In the genomic region with DNA sequence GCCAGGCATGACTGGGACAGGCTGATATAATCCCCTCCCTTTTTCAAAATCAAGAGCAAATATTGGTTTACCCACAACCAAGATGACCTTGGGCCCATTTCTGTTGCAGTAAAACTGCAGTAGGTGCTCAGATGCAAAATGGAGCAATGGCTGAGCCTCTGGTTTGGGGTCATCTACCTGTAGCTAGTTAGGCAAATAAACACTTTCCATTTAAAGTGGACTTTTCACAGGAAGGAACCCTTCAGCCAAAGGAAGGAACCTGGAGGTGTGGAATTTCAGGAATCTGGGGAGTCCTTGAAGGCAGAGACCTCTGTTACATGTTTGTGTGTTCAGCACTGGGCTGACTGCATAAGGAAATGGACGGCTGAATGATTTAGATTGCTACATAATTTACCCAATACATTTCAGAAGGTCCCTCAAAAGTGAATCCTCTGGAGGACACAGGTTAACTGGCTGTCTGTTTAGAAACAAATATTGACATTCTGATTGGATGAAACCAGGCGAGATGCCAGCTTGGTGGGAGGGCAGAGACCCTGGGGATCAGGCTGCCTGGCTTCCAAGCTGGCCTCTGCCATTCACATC, we compare ENCODE assay signal across 1 cellular context.
TF ChIP-seq lines count a peak whose summit lies in the region.

No MANE protein-coding gene starts in this region.

TF ChIP-seq in HepG2, 621 proteins besides CTCF, POLR2A, EP300 and RAD21 (continued from another document and continues in another):
- TF ChIP-seq MAZ (IDR thresholded peaks at IDR 0.05; ENCODE audit: borderline replicate concordance, low read depth, low read length), result no peak
- TF ChIP-seq MAZ (CRISPR knock-in tag; IDR thresholded peaks at IDR 0.05; ENCODE audit: low read depth), result 0 out of 2 replicates have a peak, but pooled peaks have one; percentile 48
- TF ChIP-seq ZNF317 (CRISPR knock-in tag; IDR thresholded peaks at IDR 0.05), result 0 out of 2 replicates have a peak, but pooled peaks have one; percentile 30
- no peak for TF ChIP-seq POLR2AphosphoS2 (IDR thresholded peaks at IDR 0.05; ENCODE audit: low read depth, low read length)
- peak; percentile 52; the same call in 1 of the 2 replicates for TF ChIP-seq KDM6A (CRISPR knock-in tag; IDR thresholded peaks at IDR 0.05; ENCODE audit: low read depth)
- TF ChIP-seq CREB1 (IDR thresholded peaks at IDR 0.05), result no peak
- TF ChIP-seq CREB1 (CRISPR knock-in tag; IDR thresholded peaks at IDR 0.05), result peak; percentile 52
- TF ChIP-seq, protein P1, sequence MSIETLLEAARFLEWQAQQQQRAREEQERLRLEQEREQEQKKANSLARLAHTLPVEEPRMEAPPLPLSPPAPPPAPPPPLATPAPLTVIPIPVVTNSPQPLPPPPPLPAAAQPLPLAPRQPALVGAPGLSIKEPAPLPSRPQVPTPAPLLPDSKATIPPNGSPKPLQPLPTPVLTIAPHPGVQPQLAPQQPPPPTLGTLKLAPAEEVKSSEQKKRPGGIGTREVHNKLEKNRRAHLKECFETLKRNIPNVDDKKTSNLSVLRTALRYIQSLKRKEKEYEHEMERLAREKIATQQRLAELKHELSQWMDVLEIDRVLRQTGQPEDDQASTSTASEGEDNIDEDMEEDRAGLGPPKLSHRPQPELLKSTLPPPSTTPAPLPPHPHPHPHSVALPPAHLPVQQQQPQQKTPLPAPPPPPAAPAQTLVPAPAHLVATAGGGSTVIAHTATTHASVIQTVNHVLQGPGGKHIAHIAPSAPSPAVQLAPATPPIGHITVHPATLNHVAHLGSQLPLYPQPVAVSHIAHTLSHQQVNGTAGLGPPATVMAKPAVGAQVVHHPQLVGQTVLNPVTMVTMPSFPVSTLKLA (IDR thresholded peaks at IDR 0.05), result no peak
- TF ChIP-seq, protein P2, sequence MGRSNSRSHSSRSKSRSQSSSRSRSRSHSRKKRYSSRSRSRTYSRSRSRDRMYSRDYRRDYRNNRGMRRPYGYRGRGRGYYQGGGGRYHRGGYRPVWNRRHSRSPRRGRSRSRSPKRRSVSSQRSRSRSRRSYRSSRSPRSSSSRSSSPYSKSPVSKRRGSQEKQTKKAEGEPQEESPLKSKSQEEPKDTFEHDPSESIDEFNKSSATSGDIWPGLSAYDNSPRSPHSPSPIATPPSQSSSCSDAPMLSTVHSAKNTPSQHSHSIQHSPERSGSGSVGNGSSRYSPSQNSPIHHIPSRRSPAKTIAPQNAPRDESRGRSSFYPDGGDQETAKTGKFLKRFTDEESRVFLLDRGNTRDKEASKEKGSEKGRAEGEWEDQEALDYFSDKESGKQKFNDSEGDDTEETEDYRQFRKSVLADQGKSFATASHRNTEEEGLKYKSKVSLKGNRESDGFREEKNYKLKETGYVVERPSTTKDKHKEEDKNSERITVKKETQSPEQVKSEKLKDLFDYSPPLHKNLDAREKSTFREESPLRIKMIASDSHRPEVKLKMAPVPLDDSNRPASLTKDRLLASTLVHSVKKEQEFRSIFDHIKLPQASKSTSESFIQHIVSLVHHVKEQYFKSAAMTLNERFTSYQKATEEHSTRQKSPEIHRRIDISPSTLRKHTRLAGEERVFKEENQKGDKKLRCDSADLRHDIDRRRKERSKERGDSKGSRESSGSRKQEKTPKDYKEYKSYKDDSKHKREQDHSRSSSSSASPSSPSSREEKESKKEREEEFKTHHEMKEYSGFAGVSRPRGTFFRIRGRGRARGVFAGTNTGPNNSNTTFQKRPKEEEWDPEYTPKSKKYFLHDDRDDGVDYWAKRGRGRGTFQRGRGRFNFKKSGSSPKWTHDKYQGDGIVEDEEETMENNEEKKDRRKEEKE (IDR thresholded peaks at IDR 0.05), result no peak
- peak; percentile 33; the same call in 1 of the 2 replicates for TF ChIP-seq ZSCAN9 (CRISPR knock-in tag; IDR thresholded peaks at IDR 0.05; ENCODE audit: borderline replicate concordance)
- TF ChIP-seq, protein P3, sequence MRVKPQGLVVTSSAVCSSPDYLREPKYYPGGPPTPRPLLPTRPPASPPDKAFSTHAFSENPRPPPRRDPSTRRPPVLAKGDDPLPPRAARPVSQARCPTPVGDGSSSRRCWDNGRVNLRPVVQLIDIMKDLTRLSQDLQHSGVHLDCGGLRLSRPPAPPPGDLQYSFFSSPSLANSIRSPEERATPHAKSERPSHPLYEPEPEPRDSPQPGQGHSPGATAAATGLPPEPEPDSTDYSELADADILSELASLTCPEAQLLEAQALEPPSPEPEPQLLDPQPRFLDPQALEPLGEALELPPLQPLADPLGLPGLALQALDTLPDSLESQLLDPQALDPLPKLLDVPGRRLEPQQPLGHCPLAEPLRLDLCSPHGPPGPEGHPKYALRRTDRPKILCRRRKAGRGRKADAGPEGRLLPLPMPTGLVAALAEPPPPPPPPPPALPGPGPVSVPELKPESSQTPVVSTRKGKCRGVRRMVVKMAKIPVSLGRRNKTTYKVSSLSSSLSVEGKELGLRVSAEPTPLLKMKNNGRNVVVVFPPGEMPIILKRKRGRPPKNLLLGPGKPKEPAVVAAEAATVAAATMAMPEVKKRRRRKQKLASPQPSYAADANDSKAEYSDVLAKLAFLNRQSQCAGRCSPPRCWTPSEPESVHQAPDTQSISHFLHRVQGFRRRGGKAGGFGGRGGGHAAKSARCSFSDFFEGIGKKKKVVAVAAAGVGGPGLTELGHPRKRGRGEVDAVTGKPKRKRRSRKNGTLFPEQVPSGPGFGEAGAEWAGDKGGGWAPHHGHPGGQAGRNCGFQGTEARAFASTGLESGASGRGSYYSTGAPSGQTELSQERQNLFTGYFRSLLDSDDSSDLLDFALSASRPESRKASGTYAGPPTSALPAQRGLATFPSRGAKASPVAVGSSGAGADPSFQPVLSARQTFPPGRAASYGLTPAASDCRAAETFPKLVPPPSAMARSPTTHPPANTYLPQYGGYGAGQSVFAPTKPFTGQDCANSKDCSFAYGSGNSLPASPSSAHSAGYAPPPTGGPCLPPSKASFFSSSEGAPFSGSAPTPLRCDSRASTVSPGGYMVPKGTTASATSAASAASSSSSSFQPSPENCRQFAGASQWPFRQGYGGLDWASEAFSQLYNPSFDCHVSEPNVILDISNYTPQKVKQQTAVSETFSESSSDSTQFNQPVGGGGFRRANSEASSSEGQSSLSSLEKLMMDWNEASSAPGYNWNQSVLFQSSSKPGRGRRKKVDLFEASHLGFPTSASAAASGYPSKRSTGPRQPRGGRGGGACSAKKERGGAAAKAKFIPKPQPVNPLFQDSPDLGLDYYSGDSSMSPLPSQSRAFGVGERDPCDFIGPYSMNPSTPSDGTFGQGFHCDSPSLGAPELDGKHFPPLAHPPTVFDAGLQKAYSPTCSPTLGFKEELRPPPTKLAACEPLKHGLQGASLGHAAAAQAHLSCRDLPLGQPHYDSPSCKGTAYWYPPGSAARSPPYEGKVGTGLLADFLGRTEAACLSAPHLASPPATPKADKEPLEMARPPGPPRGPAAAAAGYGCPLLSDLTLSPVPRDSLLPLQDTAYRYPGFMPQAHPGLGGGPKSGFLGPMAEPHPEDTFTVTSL (CRISPR knock-in tag; IDR thresholded peaks at IDR 0.05; ENCODE audit: borderline replicate concordance), result peak; percentile 52; the same call in 1 of the 2 replicates
- TF ChIP-seq NCOA1 (CRISPR knock-in tag; IDR thresholded peaks at IDR 0.05), result peak; percentile 53; the same call in 1 of the 2 replicates
- peak; percentile 51; the same call in 1 of the 2 replicates for TF ChIP-seq ZNF331 (CRISPR knock-in tag; IDR thresholded peaks at IDR 0.05)
- TF ChIP-seq PITX1 (CRISPR knock-in tag; IDR thresholded peaks at IDR 0.05), result peak; percentile 42; the same call in 1 of the 2 replicates
- peak; percentile 62; the same call in 1 of the 2 replicates for TF ChIP-seq POGZ (CRISPR knock-in tag; IDR thresholded peaks at IDR 0.05)
- TF ChIP-seq ZSCAN30 (CRISPR knock-in tag; IDR thresholded peaks at IDR 0.05), result no peak
- TF ChIP-seq, protein P4, sequence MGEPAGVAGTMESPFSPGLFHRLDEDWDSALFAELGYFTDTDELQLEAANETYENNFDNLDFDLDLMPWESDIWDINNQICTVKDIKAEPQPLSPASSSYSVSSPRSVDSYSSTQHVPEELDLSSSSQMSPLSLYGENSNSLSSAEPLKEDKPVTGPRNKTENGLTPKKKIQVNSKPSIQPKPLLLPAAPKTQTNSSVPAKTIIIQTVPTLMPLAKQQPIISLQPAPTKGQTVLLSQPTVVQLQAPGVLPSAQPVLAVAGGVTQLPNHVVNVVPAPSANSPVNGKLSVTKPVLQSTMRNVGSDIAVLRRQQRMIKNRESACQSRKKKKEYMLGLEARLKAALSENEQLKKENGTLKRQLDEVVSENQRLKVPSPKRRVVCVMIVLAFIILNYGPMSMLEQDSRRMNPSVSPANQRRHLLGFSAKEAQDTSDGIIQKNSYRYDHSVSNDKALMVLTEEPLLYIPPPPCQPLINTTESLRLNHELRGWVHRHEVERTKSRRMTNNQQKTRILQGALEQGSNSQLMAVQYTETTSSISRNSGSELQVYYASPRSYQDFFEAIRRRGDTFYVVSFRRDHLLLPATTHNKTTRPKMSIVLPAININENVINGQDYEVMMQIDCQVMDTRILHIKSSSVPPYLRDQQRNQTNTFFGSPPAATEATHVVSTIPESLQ (CRISPR knock-in tag; conservative IDR thresholded peaks at IDR 0.05), result 0 out of 2 replicates have a peak, but pooled peaks have one; percentile 18
- peak; percentile 58; the same call in 1 of the 2 replicates for TF ChIP-seq EHMT2 (IDR thresholded peaks at IDR 0.05; ENCODE audit: borderline replicate concordance, low read depth, low read length)
- TF ChIP-seq ZMYM4 (CRISPR knock-in tag; IDR thresholded peaks at IDR 0.05), result peak; percentile 59
- no peak for TF ChIP-seq ZNF496 (CRISPR knock-in tag; IDR thresholded peaks at IDR 0.05; ENCODE audit: insufficient replicate concordance)
- peak; percentile 94 for TF ChIP-seq TEAD3 (CRISPR knock-in tag; optimal IDR thresholded peaks at IDR 0.05; ENCODE audit: borderline replicate concordance)
- TF ChIP-seq, protein P5, sequence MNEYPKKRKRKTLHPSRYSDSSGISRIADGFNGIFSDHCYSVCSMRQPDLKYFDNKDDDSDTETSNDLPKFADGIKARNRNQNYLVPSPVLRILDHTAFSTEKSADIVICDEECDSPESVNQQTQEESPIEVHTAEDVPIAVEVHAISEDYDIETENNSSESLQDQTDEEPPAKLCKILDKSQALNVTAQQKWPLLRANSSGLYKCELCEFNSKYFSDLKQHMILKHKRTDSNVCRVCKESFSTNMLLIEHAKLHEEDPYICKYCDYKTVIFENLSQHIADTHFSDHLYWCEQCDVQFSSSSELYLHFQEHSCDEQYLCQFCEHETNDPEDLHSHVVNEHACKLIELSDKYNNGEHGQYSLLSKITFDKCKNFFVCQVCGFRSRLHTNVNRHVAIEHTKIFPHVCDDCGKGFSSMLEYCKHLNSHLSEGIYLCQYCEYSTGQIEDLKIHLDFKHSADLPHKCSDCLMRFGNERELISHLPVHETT (CRISPR knock-in tag; conservative IDR thresholded peaks at IDR 0.05), result 0 out of 2 replicates have a peak, but pooled peaks have one; percentile 42
- TF ChIP-seq, protein P6, sequence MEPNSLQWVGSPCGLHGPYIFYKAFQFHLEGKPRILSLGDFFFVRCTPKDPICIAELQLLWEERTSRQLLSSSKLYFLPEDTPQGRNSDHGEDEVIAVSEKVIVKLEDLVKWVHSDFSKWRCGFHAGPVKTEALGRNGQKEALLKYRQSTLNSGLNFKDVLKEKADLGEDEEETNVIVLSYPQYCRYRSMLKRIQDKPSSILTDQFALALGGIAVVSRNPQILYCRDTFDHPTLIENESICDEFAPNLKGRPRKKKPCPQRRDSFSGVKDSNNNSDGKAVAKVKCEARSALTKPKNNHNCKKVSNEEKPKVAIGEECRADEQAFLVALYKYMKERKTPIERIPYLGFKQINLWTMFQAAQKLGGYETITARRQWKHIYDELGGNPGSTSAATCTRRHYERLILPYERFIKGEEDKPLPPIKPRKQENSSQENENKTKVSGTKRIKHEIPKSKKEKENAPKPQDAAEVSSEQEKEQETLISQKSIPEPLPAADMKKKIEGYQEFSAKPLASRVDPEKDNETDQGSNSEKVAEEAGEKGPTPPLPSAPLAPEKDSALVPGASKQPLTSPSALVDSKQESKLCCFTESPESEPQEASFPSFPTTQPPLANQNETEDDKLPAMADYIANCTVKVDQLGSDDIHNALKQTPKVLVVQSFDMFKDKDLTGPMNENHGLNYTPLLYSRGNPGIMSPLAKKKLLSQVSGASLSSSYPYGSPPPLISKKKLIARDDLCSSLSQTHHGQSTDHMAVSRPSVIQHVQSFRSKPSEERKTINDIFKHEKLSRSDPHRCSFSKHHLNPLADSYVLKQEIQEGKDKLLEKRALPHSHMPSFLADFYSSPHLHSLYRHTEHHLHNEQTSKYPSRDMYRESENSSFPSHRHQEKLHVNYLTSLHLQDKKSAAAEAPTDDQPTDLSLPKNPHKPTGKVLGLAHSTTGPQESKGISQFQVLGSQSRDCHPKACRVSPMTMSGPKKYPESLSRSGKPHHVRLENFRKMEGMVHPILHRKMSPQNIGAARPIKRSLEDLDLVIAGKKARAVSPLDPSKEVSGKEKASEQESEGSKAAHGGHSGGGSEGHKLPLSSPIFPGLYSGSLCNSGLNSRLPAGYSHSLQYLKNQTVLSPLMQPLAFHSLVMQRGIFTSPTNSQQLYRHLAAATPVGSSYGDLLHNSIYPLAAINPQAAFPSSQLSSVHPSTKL (CRISPR knock-in tag; IDR thresholded peaks at IDR 0.05), result peak; percentile 77
- TF ChIP-seq ZSCAN29 (CRISPR knock-in tag; conservative IDR thresholded peaks at IDR 0.05), result 0 out of 2 replicates have a peak, but pooled peaks have one; percentile 24
- peak; percentile 25; the same call in 1 of the 2 replicates for TF ChIP-seq NCOR1 (IDR thresholded peaks at IDR 0.05; ENCODE audit: borderline replicate concordance, low read length)
- peak; percentile 71 for TF ChIP-seq HNF4A (CRISPR knock-in tag; IDR thresholded peaks at IDR 0.05)
- TF ChIP-seq BORCS8-MEF2B (CRISPR knock-in tag; IDR thresholded peaks at IDR 0.05), result 0 out of 2 replicates have a peak, but pooled peaks have one; percentile 16
- TF ChIP-seq FOXO1 (CRISPR knock-in tag; IDR thresholded peaks at IDR 0.05), result peak; percentile 23; the same call in 1 of the 2 replicates
- TF ChIP-seq MIER2 (CRISPR knock-in tag; IDR thresholded peaks at IDR 0.05), result peak; percentile 52
- 0 out of 2 replicates have a peak, but pooled peaks have one; percentile 29 for TF ChIP-seq GATAD1 (CRISPR knock-in tag; IDR thresholded peaks at IDR 0.05)
- 0 out of 2 replicates have a peak, but pooled peaks have one; percentile 20 for TF ChIP-seq NR2F2 (IDR thresholded peaks at IDR 0.05; ENCODE audit: borderline replicate concordance, low read depth)
- peak; percentile 59; the same call in 1 of the 2 replicates for TF ChIP-seq RCOR2 (CRISPR knock-in tag; IDR thresholded peaks at IDR 0.05)
- TF ChIP-seq TBX2 (CRISPR knock-in tag; IDR thresholded peaks at IDR 0.05; ENCODE audit: borderline replicate concordance), result peak; percentile 70; the same call in 1 of the 2 replicates
- TF ChIP-seq THAP11 (CRISPR knock-in tag; IDR thresholded peaks at IDR 0.05), result peak; percentile 26; the same call in 1 of the 2 replicates
- TF ChIP-seq FOXA1 (IDR thresholded peaks at IDR 0.05), result no peak
- TF ChIP-seq FOXA1 (CRISPR knock-in tag; IDR thresholded peaks at IDR 0.05), result peak; percentile 67
- TF ChIP-seq, protein P7, sequence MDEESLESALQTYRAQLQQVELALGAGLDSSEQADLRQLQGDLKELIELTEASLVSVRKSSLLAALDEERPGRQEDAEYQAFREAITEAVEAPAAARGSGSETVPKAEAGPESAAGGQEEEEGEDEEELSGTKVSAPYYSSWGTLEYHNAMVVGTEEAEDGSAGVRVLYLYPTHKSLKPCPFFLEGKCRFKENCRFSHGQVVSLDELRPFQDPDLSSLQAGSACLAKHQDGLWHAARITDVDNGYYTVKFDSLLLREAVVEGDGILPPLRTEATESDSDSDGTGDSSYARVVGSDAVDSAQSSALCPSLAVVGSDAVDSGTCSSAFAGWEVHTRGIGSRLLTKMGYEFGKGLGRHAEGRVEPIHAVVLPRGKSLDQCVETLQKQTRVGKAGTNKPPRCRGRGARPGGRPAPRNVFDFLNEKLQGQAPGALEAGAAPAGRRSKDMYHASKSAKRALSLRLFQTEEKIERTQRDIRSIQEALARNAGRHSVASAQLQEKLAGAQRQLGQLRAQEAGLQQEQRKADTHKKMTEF (CRISPR knock-in tag; IDR thresholded peaks at IDR 0.05), result peak; percentile 67; the same call in 1 of the 2 replicates
